In genomic region chr16:56675685-56676210, GRCh38 we compare ENCODE assay signal across 8 cellular contexts. TPM values are rescaled to one million over a fixed set of nuclear protein-coding genes. Genes with fewer than 3 reads are reported as not detected.
DNase-seq lines count a peak whose midpoint lies in the region; ATAC-seq, FAIRE-seq and TF ChIP-seq lines count a peak whose summit lies in the region.

No MANE protein-coding gene starts in this region.

- 3 to 10% (median 4%) methylated on average over 24 to 32 of the region's 32 CpGs for WGBS in small intestine, 3 donors

- POLR2A ChIA-PET in activated CD4-positive, alpha-beta memory T cell treated with anti-CD3 and anti-CD28 coated beads for 36 hours (lab: Charles Lee), result interaction anchor here (1.0 kb wide), 1 partner anchor 11 kb away, joined by 3 read pairs; no protein-coding TSS in a partner anchor

- no peaks in the 10 kb centered on the region for H3K79me2 ChIP-seq in DND-41 (ENCODE audit: insufficient read depth, low read length)

- FAIRE-seq in small intestine (lab: Jason Lieb, UNC), result no peak

- DNase-seq in DND-41 (peak; percentile 62), epithelial cell of proximal tubule (ENCODE audit: low read depth) (no peak), small intestine (peak; percentile 35), NCI-H2171 treated with DMSO at 0.1 percent for 48 hours (lab: John Stamatoyannopoulos, UW) (no peak), NCI-H82 (lab: John Stamatoyannopoulos, UW) (no peak), NCI-H146 treated with DMSO at 0.1 percent for 48 hours (lab: John Stamatoyannopoulos, UW; ENCODE audit: unreplicated experiment) (no peak)
- peak; percentile 73 for DNase-seq in activated CD4-positive, alpha-beta memory T cell treated with anti-CD3 and anti-CD28 coated beads for 36 hours

- peak; percentile 88 for ATAC-seq in DND-41 (ENCODE audit: insufficient read depth, low read depth)
- no peak for ATAC-seq in GM21528 (IDR thresholded peaks at IDR 0.05; ENCODE audit: low FRiP score, unreplicated experiment)

- H3K4me2 ChIP-seq in DND-41 (ENCODE audit: insufficient read depth, low read length), result peak overlapping the region; percentile 41; the same call in 1 of the 2 replicates

- H3K27ac Mint-ChIP-seq in activated CD4-positive, alpha-beta memory T cell treated with anti-CD3 and anti-CD28 coated beads for 36 hours, result no peak overlapping the region

- peaks cover 22% of the 10 kb centered on the region for H3K27me3 Mint-ChIP-seq in activated CD4-positive, alpha-beta memory T cell treated with anti-CD3 and anti-CD28 coated beads for 36 hours

- TF ChIP-seq CTCF in DND-41 (IDR thresholded peaks at IDR 0.05; ENCODE audit: borderline replicate concordance, extremely low read depth, low read length, poor library complexity, severe bottlenecking) (no peak), epithelial cell of proximal tubule (conservative IDR thresholded peaks at IDR 0.05; ENCODE audit: low read depth, low read length) (no peak)

- H3K36me3 Mint-ChIP-seq in activated CD4-positive, alpha-beta memory T cell treated with anti-CD3 and anti-CD28 coated beads for 36 hours, result no peaks in the 10 kb centered on the region

- H3K4me1 Mint-ChIP-seq in activated CD4-positive, alpha-beta memory T cell treated with anti-CD3 and anti-CD28 coated beads for 36 hours (ENCODE audit: low read depth), result peaks cover 9% of the 10 kb centered on the region

- H3K9me3 ChIP-seq in DND-41 (ENCODE audit: insufficient read depth, low read length, severe bottlenecking), result no peaks in the 10 kb centered on the region
- H3K9me3 ChIP-seq in small intestine (ENCODE audit: control insufficient read depth, low read depth), result no peaks in the 10 kb centered on the region

- CTCF ChIA-PET in activated CD4-positive, alpha-beta memory T cell treated with anti-CD3 and anti-CD28 coated beads for 36 hours (lab: Charles Lee), result interaction anchor here (2.1 kb wide), 1 partner anchor 26 kb away, joined by 8 read pairs; no protein-coding TSS in a partner anchor

- H3K4me3 ChIP-seq in DND-41 (ENCODE audit: low read depth in 1 of 2, low read length in 2 of 2) (no peak overlapping the region), epithelial cell of proximal tubule (ENCODE audit: low read depth, low read length) (peak overlapping the region; percentile 19), small intestine (ENCODE audit: low read depth in 1 of 2, low read length in 2 of 2) (peak overlapping the region in 1 of 2 donors; percentile 39)

- peaks cover 17% of the 10 kb centered on the region for H3K27me3 ChIP-seq in DND-41 (ENCODE audit: insufficient read depth, low read length, poor library complexity)
- H3K27me3 ChIP-seq in small intestine (ENCODE audit: control insufficient read depth in 2 of 2, insufficient read depth in 2 of 2, low read length in 2 of 2), result peaks cover 0 to under 1% of the 10 kb centered on the region in 2 donors

- H4K20me1 ChIP-seq in DND-41 (ENCODE audit: insufficient read depth, low read length), result no peaks in the 10 kb centered on the region

- H3K4me1 ChIP-seq in DND-41 (ENCODE audit: insufficient read depth, low read length) (peaks cover 2% of the 10 kb centered on the region; the same call in 1 of the 2 replicates), small intestine (ENCODE audit: control insufficient read depth in 2 of 2, insufficient read depth in 1 of 2, low read depth in 1 of 2, low read length in 1 of 2) (no peaks in the 10 kb centered on the region)

- intact Hi-C loops in activated CD4-positive, alpha-beta memory T cell treated with anti-CD3 and anti-CD28 coated beads for 36 hours (cut with micrococcal nuclease), result loop anchor here (2.0 kb wide), 1 partner anchor 19 kb away; the partner anchor contains the start of gene MT1F

- H3K27ac ChIP-seq in DND-41 (ENCODE audit: low read length) (no peak overlapping the region), small intestine (ENCODE audit: low read depth in 1 of 2, low read length in 1 of 2) (no peak overlapping the region)

- H3K36me3 ChIP-seq in DND-41 (ENCODE audit: insufficient read depth, low read length) (no peaks in the 10 kb centered on the region), small intestine (ENCODE audit: control insufficient read depth in 2 of 2, insufficient read depth in 2 of 2, low read length in 2 of 2) (no peaks in the 10 kb centered on the region)

- H2AFZ ChIP-seq in DND-41 (ENCODE audit: low read depth, low read length), result no peak overlapping the region

- no peaks in the 10 kb centered on the region for H3K9me3 Mint-ChIP-seq in activated CD4-positive, alpha-beta memory T cell treated with anti-CD3 and anti-CD28 coated beads for 36 hours

- peak overlapping the region; percentile 56 for H3K4me3 Mint-ChIP-seq in activated CD4-positive, alpha-beta memory T cell treated with anti-CD3 and anti-CD28 coated beads for 36 hours

- H3K9ac ChIP-seq in DND-41 (ENCODE audit: low read depth, low read length), result no peak overlapping the region

RNA-seq across cellular contexts. Expression of gene MT1H, which starts 6.1 kb away (rescaled TPM):
- under 1 TPM in 1 of 2 experiments, not detected in 1; 0.70 TPM for total RNA-seq in activated CD4-positive, alpha-beta memory T cell treated with anti-CD3 and anti-CD28 coated beads for 36 hours
- 15.4 and 781 TPM in 2 replicates for total RNA-seq in epithelial cell of proximal tubule
- 10 to 100 TPM in 2 of 3 donors, 1 to 10 TPM in 1; 3.6 to 73.8 (median 51.9) TPM for polyA plus RNA-seq in small intestine

RNA-seq across cellular contexts. Expression of gene MT1X, which starts 6.5 kb away (rescaled TPM):
- total RNA-seq in activated CD4-positive, alpha-beta memory T cell treated with anti-CD3 and anti-CD28 coated beads for 36 hours, result 10 to 100 TPM; 31.9 to 38.1 TPM
- 87.8 and 132 TPM in 2 replicates for total RNA-seq in epithelial cell of proximal tubule
- polyA plus RNA-seq in small intestine, result 100 to 1,000 TPM in 2 of 3 donors, 10 to 100 TPM in 1; 93.7 to 776 (median 137) TPM

RNA-seq across cellular contexts. Expression of gene MT1G, which starts 7.9 kb away (rescaled TPM):
- 1 to 10 TPM; 5.0 to 5.8 TPM for total RNA-seq in activated CD4-positive, alpha-beta memory T cell treated with anti-CD3 and anti-CD28 coated beads for 36 hours
- 40.2 and 1,970 TPM in 2 replicates for total RNA-seq in epithelial cell of proximal tubule
- 100 to 1,000 TPM; 193 to 428 (median 257) TPM for polyA plus RNA-seq in small intestine

RNA-seq across cellular contexts. Expression of gene MT1F, which starts 18.0 kb away (rescaled TPM):
- total RNA-seq in activated CD4-positive, alpha-beta memory T cell treated with anti-CD3 and anti-CD28 coated beads for 36 hours, result 1 to 10 TPM; 8.5 to 9.2 TPM
- 15.3 and 95.8 TPM in 2 replicates for total RNA-seq in epithelial cell of proximal tubule
- 10 to 100 TPM; 13.4 to 38.0 (median 20.3) TPM for polyA plus RNA-seq in small intestine

RNA-seq across cellular contexts. Expression of gene MT1B, which starts 24.1 kb away (rescaled TPM):
- not detected for total RNA-seq in activated CD4-positive, alpha-beta memory T cell treated with anti-CD3 and anti-CD28 coated beads for 36 hours
- not detected in 2 replicates for total RNA-seq in epithelial cell of proximal tubule
- polyA plus RNA-seq in small intestine, result not detected

Comparison
In these comparisons a context has a peak if more than half of its experiments do, and no peak if none do; other contexts are left out.
1. DNase-seq: peak in DND-41 (single experiment), activated CD4-positive, alpha-beta memory T cell treated with anti-CD3 and anti-CD28 coated beads for 36 hours (single experiment) and small intestine (single experiment); none in epithelial cell of proximal tubule (single experiment), NCI-H2171 treated with DMSO at 0.1 percent for 48 hours (single experiment), NCI-H82 (single experiment) and NCI-H146 treated with DMSO at 0.1 percent for 48 hours (single experiment).